11 cellular contexts compared by ENCODE assay signal in genomic region chr5:120152472-120152871, GRCh38.
A peak's percentile ranks its signal among the peaks of the same experiment; 100 is the strongest.
DNase-seq lines count a peak whose midpoint lies in the region; ATAC-seq and TF ChIP-seq lines count a peak whose summit lies in the region.
"Had no signal": no experiment of that assay in that cellular context is flagged by ENCODE, and none has a peak within 500 bp of the region (broad histone marks: within the 10 kb centered on the region; RNA-seq: fewer than 3 reads in every experiment).

No MANE protein-coding gene starts in this region.

- H3K9ac ChIP-seq in smooth muscle cell (ENCODE audit: low read depth), result peak overlapping the region; percentile 72

- no peaks in the 10 kb centered on the region for H3K79me2 ChIP-seq in smooth muscle cell (ENCODE audit: low read depth)

- peak overlapping the region; percentile 95 for H3K27ac ChIP-seq in smooth muscle cell (ENCODE audit: low read depth)

- WGBS in smooth muscle cell (ENCODE audit: low lambda C conversion rate), result 30% methylated on average over 2 of the region's 2 CpGs

- peak overlapping the region; percentile 55 for H3K4me2 ChIP-seq in smooth muscle cell

- H3K27ac Mint-ChIP-seq in activated CD4-positive, alpha-beta T cell treated with anti-CD3 and anti-CD28 coated beads, Interleukin-2, amount 10 ng/mL, durations not matched to agents 24 days and 14 days, result no peak overlapping the region
- H3K27ac Mint-ChIP-seq: activated naive CD8-positive, alpha-beta T cell treated with anti-CD3 and anti-CD28 coated beads, Interleukin-2, amount 10 ng/mL, durations not matched to agents 7 days and 5 days had no signal

- H3K4me1 ChIP-seq in smooth muscle cell (ENCODE audit: low read depth), result no peaks in the 10 kb centered on the region

- no peaks in the 10 kb centered on the region for H3K4me1 Mint-ChIP-seq in activated CD4-positive, alpha-beta T cell treated with anti-CD3 and anti-CD28 coated beads, Interleukin-2, amount 10 ng/mL, durations not matched to agents 24 days and 14 days
- H3K4me1 Mint-ChIP-seq: activated naive CD8-positive, alpha-beta T cell treated with anti-CD3 and anti-CD28 coated beads, Interleukin-2, amount 10 ng/mL, durations not matched to agents 7 days and 5 days had no signal

- H3F3A ChIP-seq in smooth muscle cell (ENCODE audit: low read depth), result no peaks in the 10 kb centered on the region

- peak overlapping the region; percentile 56 for H2AFZ ChIP-seq in smooth muscle cell (ENCODE audit: low read depth)

- in situ Hi-C loops in SK-MEL-5 (cut with HindIII; ENCODE audit: low pct_unique_long_range_greater_than_20kb, low sequenced_read_pairs), result no loop called here

- no peak for TF ChIP-seq CTCF in fibroblast of pulmonary artery (IDR thresholded peaks at IDR 0.05; ENCODE audit: low read length, missing control alignments)
- no peak for TF ChIP-seq CTCF in smooth muscle cell (IDR thresholded peaks at IDR 0.05; ENCODE audit: borderline replicate concordance, insufficient read depth, poor library complexity, severe bottlenecking)

- H3K9me3 Mint-ChIP-seq in activated CD4-positive, alpha-beta T cell treated with anti-CD3 and anti-CD28 coated beads, Interleukin-2, amount 10 ng/mL, durations not matched to agents 24 days and 14 days, result no peaks in the 10 kb centered on the region
- H3K9me3 Mint-ChIP-seq: activated naive CD8-positive, alpha-beta T cell treated with anti-CD3 and anti-CD28 coated beads, Interleukin-2, amount 10 ng/mL, durations not matched to agents 7 days and 5 days had no signal

- no peak overlapping the region for H3K4me3 Mint-ChIP-seq in activated CD4-positive, alpha-beta T cell treated with anti-CD3 and anti-CD28 coated beads, Interleukin-2, amount 10 ng/mL, durations not matched to agents 24 days and 14 days
- H3K4me3 Mint-ChIP-seq: activated naive CD8-positive, alpha-beta T cell treated with anti-CD3 and anti-CD28 coated beads, Interleukin-2, amount 10 ng/mL, durations not matched to agents 7 days and 5 days had no signal

- no peaks in the 10 kb centered on the region for H3K27me3 Mint-ChIP-seq in activated CD4-positive, alpha-beta T cell treated with anti-CD3 and anti-CD28 coated beads, Interleukin-2, amount 10 ng/mL, durations not matched to agents 24 days and 14 days
- H3K27me3 Mint-ChIP-seq: activated naive CD8-positive, alpha-beta T cell treated with anti-CD3 and anti-CD28 coated beads, Interleukin-2, amount 10 ng/mL, durations not matched to agents 7 days and 5 days had no signal

- H3K9me3 ChIP-seq in smooth muscle cell (replicated peaks; ENCODE audit: low read depth), result no peaks in the 10 kb centered on the region

- H3K27me3 ChIP-seq in smooth muscle cell (ENCODE audit: low read depth), result no peaks in the 10 kb centered on the region

- no peak for ATAC-seq in HG03039 (IDR thresholded peaks at IDR 0.05; ENCODE audit: unreplicated experiment)
- ATAC-seq in HG02885 (IDR thresholded peaks at IDR 0.05; ENCODE audit: poor library complexity, unreplicated experiment), result no peak
- ATAC-seq: sciatic nerve had no signal

- DNase-seq in HCEC 1CT, result peak; percentile 95
- DNase-seq in SK-MEL-5 (ENCODE audit: low read depth, low spot score), result peak; percentile 51
- DNase-seq in fibroblast of pulmonary artery (ENCODE audit: low read depth), result peak; percentile 93
- no peak for DNase-seq in smooth muscle cell (lab: John Stamatoyannopoulos, UW; ENCODE audit: unreplicated experiment)
- DNase-seq in activated CD4-positive, alpha-beta T cell treated with anti-CD3 and anti-CD28 coated beads, Interleukin-2, amount 10 ng/mL, durations not matched to agents 24 days and 14 days, result no peak
- DNase-seq: activated CD4-positive, alpha-beta T cell treated with anti-CD3 and anti-CD28 coated beads, Interleukin-2, amount 50 U/mL, for 4 hours; activated naive CD8-positive, alpha-beta T cell treated with anti-CD3 and anti-CD28 coated beads, Interleukin-2, amount 10 ng/mL, durations not matched to agents 7 days and 5 days had no signal

- no peaks in the 10 kb centered on the region for H3K36me3 Mint-ChIP-seq in activated CD4-positive, alpha-beta T cell treated with anti-CD3 and anti-CD28 coated beads, Interleukin-2, amount 10 ng/mL, durations not matched to agents 24 days and 14 days (ENCODE audit: low read depth)
- H3K36me3 Mint-ChIP-seq: activated naive CD8-positive, alpha-beta T cell treated with anti-CD3 and anti-CD28 coated beads, Interleukin-2, amount 10 ng/mL, durations not matched to agents 7 days and 5 days had no signal

- H3K4me3 ChIP-seq in fibroblast of pulmonary artery (replicated peaks; ENCODE audit: low read depth, low read length) (no peak overlapping the region), smooth muscle cell (no peak overlapping the region)
- H3K4me3 ChIP-seq: lung had no signal

- H3K36me3 ChIP-seq in smooth muscle cell (ENCODE audit: low read depth), result no peaks in the 10 kb centered on the region

- intact Hi-C loops in activated CD4-positive, alpha-beta T cell treated with anti-CD3 and anti-CD28 coated beads, Interleukin-2, amount 10 ng/mL, durations not matched to agents 24 days and 14 days (cut with micrococcal nuclease), result no loop called here

- H4K20me1 ChIP-seq in smooth muscle cell (ENCODE audit: low read depth), result no peaks in the 10 kb centered on the region

Comparison
In these comparisons a context has a peak if more than half of its experiments do, and no peak if none do; other contexts are left out.
1. DNase-seq: peak in HCEC 1CT (single experiment), SK-MEL-5 (single experiment) and fibroblast of pulmonary artery (single experiment); none in smooth muscle cell (single experiment) and activated CD4-positive, alpha-beta T cell treated with anti-CD3 and anti-CD28 coated beads, Interleukin-2, amount 10 ng/mL, durations not matched to agents 24 days and 14 days (single experiment).